In the genomic region with DNA sequence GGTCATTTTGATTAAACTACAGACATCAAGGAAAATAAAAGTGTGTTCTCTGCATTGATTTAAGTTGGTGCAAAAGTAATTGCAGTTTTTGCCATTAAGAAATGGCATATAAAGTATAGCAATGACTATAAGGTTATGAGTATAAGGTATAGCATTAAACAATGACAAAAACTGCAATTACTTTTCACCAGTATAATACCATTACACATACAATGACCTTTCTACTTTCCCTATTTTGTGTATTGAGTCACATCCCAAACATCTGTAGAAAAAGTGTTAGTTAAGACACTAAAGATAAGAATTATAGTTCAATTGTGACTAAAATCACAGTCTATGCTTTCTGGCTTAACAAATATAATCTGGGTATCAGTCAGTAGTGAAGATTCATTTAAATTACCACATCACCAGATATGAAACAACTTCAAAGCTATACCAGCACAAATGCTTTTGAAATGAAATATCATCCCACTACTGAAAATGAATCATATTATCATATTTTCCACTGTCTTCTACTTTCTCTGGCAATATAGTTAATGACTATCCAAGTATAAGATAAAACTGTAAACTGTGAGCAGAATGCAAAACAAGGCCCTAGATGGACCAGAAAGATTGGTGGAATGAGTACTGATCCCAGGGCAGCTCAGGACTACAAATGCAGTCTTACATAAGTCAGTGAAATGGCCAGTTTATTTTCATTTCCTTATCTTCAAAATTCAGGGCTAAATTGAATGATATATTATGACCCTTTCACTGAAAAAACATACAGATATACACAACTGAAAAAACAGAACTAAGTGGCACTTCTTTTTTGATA, we compare ENCODE assay signal across 1 cellular context.
TF ChIP-seq lines count a peak whose summit lies in the region.

No MANE protein-coding gene starts in this region.

TF ChIP-seq in SK-N-SH treated with all-trans-retinoic acid at 6 μM for 48 hours, 23 proteins besides CTCF, POLR2A, EP300 and RAD21 (continued from another document):
- TF ChIP-seq, protein P1, sequence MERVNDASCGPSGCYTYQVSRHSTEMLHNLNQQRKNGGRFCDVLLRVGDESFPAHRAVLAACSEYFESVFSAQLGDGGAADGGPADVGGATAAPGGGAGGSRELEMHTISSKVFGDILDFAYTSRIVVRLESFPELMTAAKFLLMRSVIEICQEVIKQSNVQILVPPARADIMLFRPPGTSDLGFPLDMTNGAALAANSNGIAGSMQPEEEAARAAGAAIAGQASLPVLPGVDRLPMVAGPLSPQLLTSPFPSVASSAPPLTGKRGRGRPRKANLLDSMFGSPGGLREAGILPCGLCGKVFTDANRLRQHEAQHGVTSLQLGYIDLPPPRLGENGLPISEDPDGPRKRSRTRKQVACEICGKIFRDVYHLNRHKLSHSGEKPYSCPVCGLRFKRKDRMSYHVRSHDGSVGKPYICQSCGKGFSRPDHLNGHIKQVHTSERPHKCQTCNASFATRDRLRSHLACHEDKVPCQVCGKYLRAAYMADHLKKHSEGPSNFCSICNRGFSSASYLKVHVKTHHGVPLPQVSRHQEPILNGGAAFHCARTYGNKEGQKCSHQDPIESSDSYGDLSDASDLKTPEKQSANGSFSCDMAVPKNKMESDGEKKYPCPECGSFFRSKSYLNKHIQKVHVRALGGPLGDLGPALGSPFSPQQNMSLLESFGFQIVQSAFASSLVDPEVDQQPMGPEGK (CRISPR knock-in tag; IDR thresholded peaks at IDR 0.05; ENCODE audit: borderline replicate concordance) = no peak
- TF ChIP-seq, protein P2, sequence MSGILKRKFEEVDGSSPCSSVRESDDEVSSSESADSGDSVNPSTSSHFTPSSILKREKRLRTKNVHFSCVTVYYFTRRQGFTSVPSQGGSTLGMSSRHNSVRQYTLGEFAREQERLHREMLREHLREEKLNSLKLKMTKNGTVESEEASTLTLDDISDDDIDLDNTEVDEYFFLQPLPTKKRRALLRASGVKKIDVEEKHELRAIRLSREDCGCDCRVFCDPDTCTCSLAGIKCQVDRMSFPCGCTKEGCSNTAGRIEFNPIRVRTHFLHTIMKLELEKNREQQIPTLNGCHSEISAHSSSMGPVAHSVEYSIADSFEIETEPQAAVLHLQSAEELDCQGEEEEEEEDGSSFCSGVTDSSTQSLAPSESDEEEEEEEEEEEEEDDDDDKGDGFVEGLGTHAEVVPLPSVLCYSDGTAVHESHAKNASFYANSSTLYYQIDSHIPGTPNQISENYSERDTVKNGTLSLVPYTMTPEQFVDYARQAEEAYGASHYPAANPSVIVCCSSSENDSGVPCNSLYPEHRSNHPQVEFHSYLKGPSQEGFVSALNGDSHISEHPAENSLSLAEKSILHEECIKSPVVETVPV (CRISPR knock-in tag; IDR thresholded peaks at IDR 0.05) = no peak
- TF ChIP-seq, protein P3, sequence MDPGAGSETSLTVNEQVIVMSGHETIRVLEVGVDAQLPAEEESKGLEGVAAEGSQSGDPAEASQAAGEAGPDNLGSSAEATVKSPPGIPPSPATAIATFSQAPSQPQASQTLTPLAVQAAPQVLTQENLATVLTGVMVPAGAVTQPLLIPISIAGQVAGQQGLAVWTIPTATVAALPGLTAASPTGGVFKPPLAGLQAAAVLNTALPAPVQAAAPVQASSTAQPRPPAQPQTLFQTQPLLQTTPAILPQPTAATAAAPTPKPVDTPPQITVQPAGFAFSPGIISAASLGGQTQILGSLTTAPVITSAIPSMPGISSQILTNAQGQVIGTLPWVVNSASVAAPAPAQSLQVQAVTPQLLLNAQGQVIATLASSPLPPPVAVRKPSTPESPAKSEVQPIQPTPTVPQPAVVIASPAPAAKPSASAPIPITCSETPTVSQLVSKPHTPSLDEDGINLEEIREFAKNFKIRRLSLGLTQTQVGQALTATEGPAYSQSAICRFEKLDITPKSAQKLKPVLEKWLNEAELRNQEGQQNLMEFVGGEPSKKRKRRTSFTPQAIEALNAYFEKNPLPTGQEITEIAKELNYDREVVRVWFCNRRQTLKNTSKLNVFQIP (CRISPR knock-in tag; IDR thresholded peaks at IDR 0.05; ENCODE audit: borderline replicate concordance, low read depth) = no peak
- TF ChIP-seq, protein P4, sequence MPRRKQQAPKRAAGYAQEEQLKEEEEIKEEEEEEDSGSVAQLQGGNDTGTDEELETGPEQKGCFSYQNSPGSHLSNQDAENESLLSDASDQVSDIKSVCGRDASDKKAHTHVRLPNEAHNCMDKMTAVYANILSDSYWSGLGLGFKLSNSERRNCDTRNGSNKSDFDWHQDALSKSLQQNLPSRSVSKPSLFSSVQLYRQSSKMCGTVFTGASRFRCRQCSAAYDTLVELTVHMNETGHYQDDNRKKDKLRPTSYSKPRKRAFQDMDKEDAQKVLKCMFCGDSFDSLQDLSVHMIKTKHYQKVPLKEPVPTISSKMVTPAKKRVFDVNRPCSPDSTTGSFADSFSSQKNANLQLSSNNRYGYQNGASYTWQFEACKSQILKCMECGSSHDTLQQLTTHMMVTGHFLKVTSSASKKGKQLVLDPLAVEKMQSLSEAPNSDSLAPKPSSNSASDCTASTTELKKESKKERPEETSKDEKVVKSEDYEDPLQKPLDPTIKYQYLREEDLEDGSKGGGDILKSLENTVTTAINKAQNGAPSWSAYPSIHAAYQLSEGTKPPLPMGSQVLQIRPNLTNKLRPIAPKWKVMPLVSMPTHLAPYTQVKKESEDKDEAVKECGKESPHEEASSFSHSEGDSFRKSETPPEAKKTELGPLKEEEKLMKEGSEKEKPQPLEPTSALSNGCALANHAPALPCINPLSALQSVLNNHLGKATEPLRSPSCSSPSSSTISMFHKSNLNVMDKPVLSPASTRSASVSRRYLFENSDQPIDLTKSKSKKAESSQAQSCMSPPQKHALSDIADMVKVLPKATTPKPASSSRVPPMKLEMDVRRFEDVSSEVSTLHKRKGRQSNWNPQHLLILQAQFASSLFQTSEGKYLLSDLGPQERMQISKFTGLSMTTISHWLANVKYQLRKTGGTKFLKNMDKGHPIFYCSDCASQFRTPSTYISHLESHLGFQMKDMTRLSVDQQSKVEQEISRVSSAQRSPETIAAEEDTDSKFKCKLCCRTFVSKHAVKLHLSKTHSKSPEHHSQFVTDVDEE (CRISPR knock-in tag; IDR thresholded peaks at IDR 0.05) = peak; percentile 71
- no peak for TF ChIP-seq PPARA (CRISPR knock-in tag; IDR thresholded peaks at IDR 0.05; ENCODE audit: borderline replicate concordance)
- peak; percentile 71; the same call in 1 of the 2 replicates for TF ChIP-seq TCF4 (CRISPR knock-in tag; IDR thresholded peaks at IDR 0.05; ENCODE audit: borderline replicate concordance)
